In the genomic region with DNA sequence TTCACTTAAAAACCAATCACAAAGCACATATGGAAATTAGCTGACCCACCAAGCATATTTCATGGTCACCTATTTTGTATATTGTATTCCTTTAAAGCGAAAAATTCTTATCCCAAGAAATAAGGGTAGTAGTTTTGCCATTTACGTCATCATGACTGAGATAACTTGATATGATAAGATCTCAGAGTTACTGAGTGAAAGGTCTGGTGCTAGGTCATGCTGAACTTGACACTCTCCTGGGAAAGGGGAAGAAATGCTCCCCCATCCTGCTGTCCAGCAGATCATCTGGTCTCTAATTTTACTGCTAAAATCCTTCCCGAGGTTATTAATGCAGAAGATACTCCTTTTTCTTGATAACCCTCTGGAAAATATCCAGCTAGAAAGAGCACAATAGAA, we compare ENCODE assay signal across 20 cellular contexts.
DNase-seq lines count a peak whose midpoint lies in the region; ATAC-seq and TF ChIP-seq lines count a peak whose summit lies in the region.
"Had no signal": no experiment of that assay in that cellular context is flagged by ENCODE, and none has a peak within 500 bp of the region (broad histone marks: within the 10 kb centered on the region; RNA-seq: fewer than 3 reads in every experiment).

No MANE protein-coding gene starts in this region.

- no peak for ATAC-seq in activated naive CD4-positive, alpha-beta T cell treated with anti-CD3 and anti-CD28 coated beads, Interleukin-2, amount 50 U/mL, for 72 hours
- no peak for ATAC-seq in GM21786 (IDR thresholded peaks at IDR 0.05; ENCODE audit: unreplicated experiment)

- no peak for TF ChIP-seq CTCF in nephron (IDR thresholded peaks at IDR 0.05; ENCODE audit: unreplicated experiment in 3 of 3)
- no peak for TF ChIP-seq CTCF in tibial nerve (IDR thresholded peaks at IDR 0.05)

- H3K9me3 ChIP-seq in tibial nerve: no peaks in the 10 kb centered on the region
- H3K9me3 ChIP-seq: MG63 had no signal

- peak overlapping the region; percentile 28 to 95 (median 56) for H3K27ac ChIP-seq in tibial nerve
- H3K27ac ChIP-seq: HL-60, KMS-11 had no signal

- intact Hi-C loops in activated T-helper 2 cell treated with anti-CD3 and anti-CD28 coated beads, Interferon-gamma antibody, Interleukin-2, Interleukin-4, amounts not matched to agents 10 μg/mL and 5 μg/mL and 100 μg/mL, durations not matched to agents 14 hours and 24 hours and 36 hours (cut with micrococcal nuclease): no loop called here

- peaks cover 62% of the 10 kb centered on the region for H3K4me1 Mint-ChIP-seq in activated naive CD4-positive, alpha-beta T cell treated with anti-CD3 and anti-CD28 coated beads, Interleukin-2, amount 50 U/mL, for 24 hours
- peaks cover 61% of the 10 kb centered on the region for H3K4me1 Mint-ChIP-seq in activated T-helper 2 cell treated with anti-CD3 and anti-CD28 coated beads, Interferon-gamma antibody, Interleukin-2, Interleukin-4, amounts not matched to agents 10 μg/mL and 5 μg/mL and 100 μg/mL, durations not matched to agents 14 hours and 24 hours and 36 hours (ENCODE audit: low read depth)
- H3K4me1 Mint-ChIP-seq in nephron: peaks cover 77% of the 10 kb centered on the region

- no peak for DNase-seq in activated naive CD4-positive, alpha-beta T cell treated with anti-CD3 and anti-CD28 coated beads, Interleukin-2, amount 50 U/mL, for 72 hours (ENCODE audit: low spot score in 2 of 2)
- DNase-seq in activated T-helper 2 cell treated with anti-CD3 and anti-CD28 coated beads, Interferon-gamma antibody, Interleukin-2, Interleukin-4, amounts not matched to agents 10 μg/mL and 5 μg/mL and 100 μg/mL, durations not matched to agents 14 hours and 24 hours and 36 hours (ENCODE audit: low spot score): no peak
- DNase-seq in tibial nerve (ENCODE audit: low spot score in 2 of 2): no peak
- DNase-seq in cerebellar nuclear complex (lab: John Stamatoyannopoulos, UW): no peak
- no peak for DNase-seq in stimulated activated CD4-positive, alpha-beta T cell treated with anti-CD3 and anti-CD28 coated beads, Interleukin-2, amount 100 ng/mL, for 24 hours
- DNase-seq: ACHN; CD4-positive, CD25-positive, alpha-beta regulatory T cell; GF-D8; GOT3; MG63; NCI-H1092 treated with DMSO at 0.1 percent for 48 hours; NCI-H1694; NCI-H345; NCI-H69; NK-92 treated with Interleukin-12 subunit alpha and Interleukin-12 subunit beta, amount 100 ng/mL, for 24 hours had no signal

- no peaks in the 10 kb centered on the region for H3K27me3 ChIP-seq in tibial nerve
- H3K27me3 ChIP-seq: MG63 had no signal

- no peak for TF ChIP-seq POLR2A in tibial nerve (IDR thresholded peaks at IDR 0.05)

- H3K4me1 ChIP-seq in tibial nerve: peaks cover 0 to 84% (median 47%) of the 10 kb centered on the region in 4 donors

- WGBS in tibial nerve, 2 donors: 58 to 71% methylated on average over 3 of the region's 3 CpGs

- H3K4me3 ChIP-seq in tibial nerve: no peak overlapping the region
- H3K4me3 ChIP-seq: MG63 had no signal

- H3K27me3 Mint-ChIP-seq in activated naive CD4-positive, alpha-beta T cell treated with anti-CD3 and anti-CD28 coated beads, Interleukin-2, amount 50 U/mL, for 24 hours: no peaks in the 10 kb centered on the region
- no peaks in the 10 kb centered on the region for H3K27me3 Mint-ChIP-seq in activated T-helper 2 cell treated with anti-CD3 and anti-CD28 coated beads, Interferon-gamma antibody, Interleukin-2, Interleukin-4, amounts not matched to agents 10 μg/mL and 5 μg/mL and 100 μg/mL, durations not matched to agents 14 hours and 24 hours and 36 hours (ENCODE audit: low read depth)
- H3K27me3 Mint-ChIP-seq in nephron (ENCODE audit: low read depth): no peaks in the 10 kb centered on the region
- H3K27me3 Mint-ChIP-seq: CD4-positive, CD25-positive, alpha-beta regulatory T cell had no signal

- H3K36me3 Mint-ChIP-seq in activated naive CD4-positive, alpha-beta T cell treated with anti-CD3 and anti-CD28 coated beads, Interleukin-2, amount 50 U/mL, for 24 hours: peaks cover 19% of the 10 kb centered on the region
- H3K36me3 Mint-ChIP-seq in activated naive CD4-positive, alpha-beta T cell treated with anti-CD3 and anti-CD28 coated beads, Interleukin-2, amount 50 U/mL, for 72 hours: peaks cover 28 to 70% of the 10 kb centered on the region in 2 donors
- H3K36me3 Mint-ChIP-seq in activated T-helper 2 cell treated with anti-CD3 and anti-CD28 coated beads, Interferon-gamma antibody, Interleukin-2, Interleukin-4, amounts not matched to agents 10 μg/mL and 5 μg/mL and 100 μg/mL, durations not matched to agents 14 hours and 24 hours and 36 hours (ENCODE audit: low read depth): peaks cover 81% of the 10 kb centered on the region
- peaks cover 4% of the 10 kb centered on the region for H3K36me3 Mint-ChIP-seq in nephron (ENCODE audit: low read depth)

- H3K4me3 Mint-ChIP-seq in activated naive CD4-positive, alpha-beta T cell treated with anti-CD3 and anti-CD28 coated beads, Interleukin-2, amount 50 U/mL, for 24 hours: no peak overlapping the region
- H3K4me3 Mint-ChIP-seq in activated T-helper 2 cell treated with anti-CD3 and anti-CD28 coated beads, Interferon-gamma antibody, Interleukin-2, Interleukin-4, amounts not matched to agents 10 μg/mL and 5 μg/mL and 100 μg/mL, durations not matched to agents 14 hours and 24 hours and 36 hours (ENCODE audit: low read depth): no peak overlapping the region
- H3K4me3 Mint-ChIP-seq in nephron: no peak overlapping the region
- H3K4me3 Mint-ChIP-seq: CD4-positive, CD25-positive, alpha-beta regulatory T cell had no signal

- TF ChIP-seq EP300 in tibial nerve (IDR thresholded peaks at IDR 0.05): no peak

- no peaks in the 10 kb centered on the region for H3K36me3 ChIP-seq in tibial nerve
- H3K36me3 ChIP-seq: MG63 had no signal

- peak overlapping the region; percentile 44 for H3K27ac Mint-ChIP-seq in activated naive CD4-positive, alpha-beta T cell treated with anti-CD3 and anti-CD28 coated beads, Interleukin-2, amount 50 U/mL, for 24 hours
- H3K27ac Mint-ChIP-seq in activated naive CD4-positive, alpha-beta T cell treated with anti-CD3 and anti-CD28 coated beads, Interleukin-2, amount 50 U/mL, for 72 hours: no peak overlapping the region
- peak overlapping the region; percentile 47 for H3K27ac Mint-ChIP-seq in activated T-helper 2 cell treated with anti-CD3 and anti-CD28 coated beads, Interferon-gamma antibody, Interleukin-2, Interleukin-4, amounts not matched to agents 10 μg/mL and 5 μg/mL and 100 μg/mL, durations not matched to agents 14 hours and 24 hours and 36 hours
- peak overlapping the region; percentile 72 to 100 (median 85) for H3K27ac Mint-ChIP-seq in nephron

- no peaks in the 10 kb centered on the region for H3K9me3 Mint-ChIP-seq in activated naive CD4-positive, alpha-beta T cell treated with anti-CD3 and anti-CD28 coated beads, Interleukin-2, amount 50 U/mL, for 24 hours
- peaks cover 0 to 6% of the 10 kb centered on the region in 2 donors for H3K9me3 Mint-ChIP-seq in activated naive CD4-positive, alpha-beta T cell treated with anti-CD3 and anti-CD28 coated beads, Interleukin-2, amount 50 U/mL, for 72 hours
- peaks cover 7% of the 10 kb centered on the region for H3K9me3 Mint-ChIP-seq in activated T-helper 2 cell treated with anti-CD3 and anti-CD28 coated beads, Interferon-gamma antibody, Interleukin-2, Interleukin-4, amounts not matched to agents 10 μg/mL and 5 μg/mL and 100 μg/mL, durations not matched to agents 14 hours and 24 hours and 36 hours
- no peaks in the 10 kb centered on the region for H3K9me3 Mint-ChIP-seq in nephron

Comparison
In these comparisons a context has a peak if more than half of its experiments do, and no peak if none do; other contexts are left out.
1. H3K27ac Mint-ChIP-seq: peak in activated naive CD4-positive, alpha-beta T cell treated with anti-CD3 and anti-CD28 coated beads, Interleukin-2, amount 50 U/mL, for 24 hours (single experiment), activated T-helper 2 cell treated with anti-CD3 and anti-CD28 coated beads, Interferon-gamma antibody, Interleukin-2, Interleukin-4, amounts not matched to agents 10 μg/mL and 5 μg/mL and 100 μg/mL, durations not matched to agents 14 hours and 24 hours and 36 hours (single experiment) and nephron (3 of 3); none in activated naive CD4-positive, alpha-beta T cell treated with anti-CD3 and anti-CD28 coated beads, Interleukin-2, amount 50 U/mL, for 72 hours (0 of 2).